19 cellular contexts compared by ENCODE assay signal in genomic region chr3:152389316-152389934, GRCh38.
A peak's percentile ranks its signal among the peaks of the same experiment; 100 is the strongest.
DNase-seq lines count a peak whose midpoint lies in the region; ATAC-seq and TF ChIP-seq lines count a peak whose summit lies in the region.
"Had no signal": no experiment of that assay in that cellular context is flagged by ENCODE, and none has a peak within 500 bp of the region (broad histone marks: within the 10 kb centered on the region; RNA-seq: fewer than 3 reads in every experiment).

No MANE protein-coding gene starts in this region.

- H3K27me3 Mint-ChIP-seq in activated T-cell treated with anti-CD3 and anti-CD28 coated beads, Interleukin-2, amount 50 U/mL, for 72 hours (ENCODE audit: low read depth) = no peaks in the 10 kb centered on the region
- H3K27me3 Mint-ChIP-seq in stimulated activated memory B cell treated with anti-CD40 and anti-IgM and Interleukin-4, amounts not matched to agents 10 μg/mL and 1 μg/mL and 100 μg/mL, for 72 hours = no peaks in the 10 kb centered on the region
- H3K27me3 Mint-ChIP-seq: activated naive CD8-positive, alpha-beta T cell treated with anti-CD3 and anti-CD28 coated beads, Interleukin-2, amount 10 ng/mL, durations not matched to agents 7 days and 5 days; dendritic cell treated with granulocyte-macrophage colony-stimulating factor and Interleukin-4, amounts not matched to agents 40 ng/mL and 50 ng/mL, for 4 days had no signal

- ATAC-seq in activated T-cell treated with anti-CD3 and anti-CD28 coated beads, Interleukin-2, amount 50 U/mL, for 72 hours (replicated peaks in 1 of 2) = no peak
- ATAC-seq in RWPE2 (ENCODE audit: low read depth) (peak; percentile 83), left lung (peak; percentile 16)
- no peak for ATAC-seq in stimulated activated effector memory CD8-positive, alpha-beta T cell treated with anti-CD3 and anti-CD28 coated beads, Interleukin-12 subunit alpha, Interleukin-12 subunit beta, amount 100 ng/mL, for 72 hours
- ATAC-seq in stimulated activated memory B cell treated with anti-CD40 and anti-IgM and Interleukin-4, amounts not matched to agents 10 μg/mL and 1 μg/mL and 100 μg/mL, for 72 hours = no peak

- H3K9me3 Mint-ChIP-seq in activated T-cell treated with anti-CD3 and anti-CD28 coated beads, Interleukin-2, amount 50 U/mL, for 72 hours = no peaks in the 10 kb centered on the region
- H3K9me3 Mint-ChIP-seq in stimulated activated effector memory CD8-positive, alpha-beta T cell treated with anti-CD3 and anti-CD28 coated beads, Interleukin-12 subunit alpha, Interleukin-12 subunit beta, amount 100 ng/mL, for 72 hours = no peaks in the 10 kb centered on the region
- no peaks in the 10 kb centered on the region for H3K9me3 Mint-ChIP-seq in stimulated activated memory B cell treated with anti-CD40 and anti-IgM and Interleukin-4, amounts not matched to agents 10 μg/mL and 1 μg/mL and 100 μg/mL, for 72 hours
- H3K9me3 Mint-ChIP-seq: activated naive CD8-positive, alpha-beta T cell treated with anti-CD3 and anti-CD28 coated beads, Interleukin-2, amount 10 ng/mL, durations not matched to agents 7 days and 5 days; dendritic cell treated with granulocyte-macrophage colony-stimulating factor and Interleukin-4, amounts not matched to agents 40 ng/mL and 50 ng/mL, for 4 days; T-helper 1 cell treated with Interleukin-12 subunit alpha and Interleukin-12 subunit beta and Interleukin-4 antibody, amounts not matched to agents 30 μg/mL and 1 μg/mL, for 36 hours had no signal

- H3K27me3 ChIP-seq in RWPE2 (ENCODE audit: insufficient read depth, poor library complexity, severe bottlenecking) (no peaks in the 10 kb centered on the region), left lung (no peaks in the 10 kb centered on the region), suprapubic skin (no peaks in the 10 kb centered on the region)
- H3K27me3 ChIP-seq: brain microvascular endothelial cell, SJSA1, upper lobe of left lung had no signal

- H3K9me3 ChIP-seq in RWPE2 (ENCODE audit: severe bottlenecking) (no peaks in the 10 kb centered on the region), left lung (no peaks in the 10 kb centered on the region), suprapubic skin (no peaks in the 10 kb centered on the region)
- H3K9me3 ChIP-seq: SJSA1, upper lobe of left lung had no signal

- no peak overlapping the region for H3K4me3 Mint-ChIP-seq in activated T-cell treated with anti-CD3 and anti-CD28 coated beads, Interleukin-2, amount 50 U/mL, for 72 hours
- H3K4me3 Mint-ChIP-seq in stimulated activated effector memory CD8-positive, alpha-beta T cell treated with anti-CD3 and anti-CD28 coated beads, Interleukin-12 subunit alpha, Interleukin-12 subunit beta, amount 100 ng/mL, for 72 hours = no peak overlapping the region
- H3K4me3 Mint-ChIP-seq in stimulated activated memory B cell treated with anti-CD40 and anti-IgM and Interleukin-4, amounts not matched to agents 10 μg/mL and 1 μg/mL and 100 μg/mL, for 72 hours = no peak overlapping the region
- H3K4me3 Mint-ChIP-seq: activated naive CD8-positive, alpha-beta T cell treated with anti-CD3 and anti-CD28 coated beads, Interleukin-2, amount 10 ng/mL, durations not matched to agents 7 days and 5 days; dendritic cell treated with granulocyte-macrophage colony-stimulating factor and Interleukin-4, amounts not matched to agents 40 ng/mL and 50 ng/mL, for 4 days; T-helper 1 cell treated with Interleukin-12 subunit alpha and Interleukin-12 subunit beta and Interleukin-4 antibody, amounts not matched to agents 30 μg/mL and 1 μg/mL, for 36 hours had no signal

- H3K36me3 ChIP-seq in RWPE2 (ENCODE audit: low read depth) (no peaks in the 10 kb centered on the region; the same call in 1 of the 2 replicates), left lung (no peaks in the 10 kb centered on the region), suprapubic skin (peaks cover 6% of the 10 kb centered on the region)
- H3K36me3 ChIP-seq: brain microvascular endothelial cell had no signal

- H3K27ac ChIP-seq in RWPE2 (ENCODE audit: poor library complexity, severe bottlenecking) (peak overlapping the region; percentile 90), left lung (peak overlapping the region in 1 of 2 donors; percentile 60), suprapubic skin (peak overlapping the region; percentile 18)
- H3K27ac ChIP-seq: brain microvascular endothelial cell, SJSA1 had no signal

- no peak for TF ChIP-seq CTCF in RWPE2 (IDR thresholded peaks at IDR 0.05; ENCODE audit: poor library complexity, severe bottlenecking)
- no peak for TF ChIP-seq CTCF in left lung (IDR thresholded peaks at IDR 0.05)
- TF ChIP-seq CTCF in suprapubic skin (IDR thresholded peaks at IDR 0.05) = no peak

- intact Hi-C loops in left lung (cut with DNase I) = loop anchor here in 1 of 2 donors (10.0 kb wide), 1 partner anchor 55 kb away; no protein-coding TSS in a partner anchor

- peak overlapping the region; percentile 27 for H3K27ac Mint-ChIP-seq in activated T-cell treated with anti-CD3 and anti-CD28 coated beads, Interleukin-2, amount 50 U/mL, for 72 hours
- no peak overlapping the region for H3K27ac Mint-ChIP-seq in stimulated activated effector memory CD8-positive, alpha-beta T cell treated with anti-CD3 and anti-CD28 coated beads, Interleukin-12 subunit alpha, Interleukin-12 subunit beta, amount 100 ng/mL, for 72 hours
- H3K27ac Mint-ChIP-seq in stimulated activated memory B cell treated with anti-CD40 and anti-IgM and Interleukin-4, amounts not matched to agents 10 μg/mL and 1 μg/mL and 100 μg/mL, for 72 hours = no peak overlapping the region
- H3K27ac Mint-ChIP-seq: activated naive CD8-positive, alpha-beta T cell treated with anti-CD3 and anti-CD28 coated beads, Interleukin-2, amount 10 ng/mL, durations not matched to agents 7 days and 5 days; dendritic cell treated with granulocyte-macrophage colony-stimulating factor and Interleukin-4, amounts not matched to agents 40 ng/mL and 50 ng/mL, for 4 days; T-helper 1 cell treated with Interleukin-12 subunit alpha and Interleukin-12 subunit beta and Interleukin-4 antibody, amounts not matched to agents 30 μg/mL and 1 μg/mL, for 36 hours had no signal

- H3K36me3 Mint-ChIP-seq in activated T-cell treated with anti-CD3 and anti-CD28 coated beads, Interleukin-2, amount 50 U/mL, for 72 hours (ENCODE audit: insufficient read depth in 2 of 2) = peaks cover 0 to 3% of the 10 kb centered on the region in 2 donors
- H3K36me3 Mint-ChIP-seq in stimulated activated effector memory CD8-positive, alpha-beta T cell treated with anti-CD3 and anti-CD28 coated beads, Interleukin-12 subunit alpha, Interleukin-12 subunit beta, amount 100 ng/mL, for 72 hours = peaks cover 57% of the 10 kb centered on the region
- H3K36me3 Mint-ChIP-seq in stimulated activated memory B cell treated with anti-CD40 and anti-IgM and Interleukin-4, amounts not matched to agents 10 μg/mL and 1 μg/mL and 100 μg/mL, for 72 hours = peaks cover 10% of the 10 kb centered on the region

- TF ChIP-seq EP300 in suprapubic skin (IDR thresholded peaks at IDR 0.05) = no peak

- DNase-seq in activated T-cell treated with anti-CD3 and anti-CD28 coated beads, Interleukin-2, amount 50 U/mL, for 72 hours = no peak
- DNase-seq in activated T-cell treated with anti-CD3 and anti-CD28 coated beads, Interleukin-2, amount 50 U/mL, for 1 hour = no peak
- peak; percentile 77 for DNase-seq in RWPE2 (ENCODE audit: low spot score)
- no peak for DNase-seq in left lung
- DNase-seq in suprapubic skin (ENCODE audit: low spot score in 2 of 2) = no peak
- no peak for DNase-seq in stimulated activated effector memory CD8-positive, alpha-beta T cell treated with anti-CD3 and anti-CD28 coated beads, Interleukin-12 subunit alpha, Interleukin-12 subunit beta, amount 100 ng/mL, for 72 hours (ENCODE audit: low spot score in 2 of 2)
- DNase-seq in COLO829 (ENCODE audit: low spot score) = no peak
- DNase-seq: activated naive CD8-positive, alpha-beta T cell treated with anti-CD3 and anti-CD28 coated beads, Interleukin-2, amount 10 ng/mL, durations not matched to agents 7 days and 5 days; brain microvascular endothelial cell; foreskin melanocyte; HCEC 1CT; kidney glomerular epithelial cell; MM.1S; stimulated activated naive CD4-positive, alpha-beta T cell treated with Interleukin-2 at 50 U/mL for 16 hours; upper lobe of left lung had no signal

- H3K4me1 ChIP-seq in RWPE2 (ENCODE audit: insufficient read depth, poor library complexity, severe bottlenecking) (peaks cover 62% of the 10 kb centered on the region), left lung (peaks cover 41 to 62% of the 10 kb centered on the region in 2 donors), suprapubic skin (peaks cover 70% of the 10 kb centered on the region)

- WGBS in suprapubic skin = 85% methylated on average over 6 of the region's 6 CpGs

- H3K4me3 ChIP-seq in RWPE2 (ENCODE audit: severe bottlenecking) (no peak overlapping the region), left lung (no peak overlapping the region), suprapubic skin (no peak overlapping the region)
- H3K4me3 ChIP-seq: SJSA1, upper lobe of left lung had no signal

- H3K4me1 Mint-ChIP-seq in activated T-cell treated with anti-CD3 and anti-CD28 coated beads, Interleukin-2, amount 50 U/mL, for 72 hours (ENCODE audit: low read depth) = peaks cover 77% of the 10 kb centered on the region
- H3K4me1 Mint-ChIP-seq in stimulated activated effector memory CD8-positive, alpha-beta T cell treated with anti-CD3 and anti-CD28 coated beads, Interleukin-12 subunit alpha, Interleukin-12 subunit beta, amount 100 ng/mL, for 72 hours = peaks cover 33% of the 10 kb centered on the region
- H3K4me1 Mint-ChIP-seq in stimulated activated memory B cell treated with anti-CD40 and anti-IgM and Interleukin-4, amounts not matched to agents 10 μg/mL and 1 μg/mL and 100 μg/mL, for 72 hours = peaks cover 52% of the 10 kb centered on the region

- no peak for TF ChIP-seq POLR2A in suprapubic skin (IDR thresholded peaks at IDR 0.05)

Comparison
In these comparisons a context has a peak if more than half of its experiments do, and no peak if none do; other contexts are left out.
1. ATAC-seq: peak in RWPE2 (single experiment) and left lung (single experiment); none in activated T-cell treated with anti-CD3 and anti-CD28 coated beads, Interleukin-2, amount 50 U/mL, for 72 hours (0 of 2), stimulated activated effector memory CD8-positive, alpha-beta T cell treated with anti-CD3 and anti-CD28 coated beads, Interleukin-12 subunit alpha, Interleukin-12 subunit beta, amount 100 ng/mL, for 72 hours (single experiment) and stimulated activated memory B cell treated with anti-CD40 and anti-IgM and Interleukin-4, amounts not matched to agents 10 μg/mL and 1 μg/mL and 100 μg/mL, for 72 hours (single experiment).